7 cellular contexts compared by ENCODE assay signal in the genomic region with DNA sequence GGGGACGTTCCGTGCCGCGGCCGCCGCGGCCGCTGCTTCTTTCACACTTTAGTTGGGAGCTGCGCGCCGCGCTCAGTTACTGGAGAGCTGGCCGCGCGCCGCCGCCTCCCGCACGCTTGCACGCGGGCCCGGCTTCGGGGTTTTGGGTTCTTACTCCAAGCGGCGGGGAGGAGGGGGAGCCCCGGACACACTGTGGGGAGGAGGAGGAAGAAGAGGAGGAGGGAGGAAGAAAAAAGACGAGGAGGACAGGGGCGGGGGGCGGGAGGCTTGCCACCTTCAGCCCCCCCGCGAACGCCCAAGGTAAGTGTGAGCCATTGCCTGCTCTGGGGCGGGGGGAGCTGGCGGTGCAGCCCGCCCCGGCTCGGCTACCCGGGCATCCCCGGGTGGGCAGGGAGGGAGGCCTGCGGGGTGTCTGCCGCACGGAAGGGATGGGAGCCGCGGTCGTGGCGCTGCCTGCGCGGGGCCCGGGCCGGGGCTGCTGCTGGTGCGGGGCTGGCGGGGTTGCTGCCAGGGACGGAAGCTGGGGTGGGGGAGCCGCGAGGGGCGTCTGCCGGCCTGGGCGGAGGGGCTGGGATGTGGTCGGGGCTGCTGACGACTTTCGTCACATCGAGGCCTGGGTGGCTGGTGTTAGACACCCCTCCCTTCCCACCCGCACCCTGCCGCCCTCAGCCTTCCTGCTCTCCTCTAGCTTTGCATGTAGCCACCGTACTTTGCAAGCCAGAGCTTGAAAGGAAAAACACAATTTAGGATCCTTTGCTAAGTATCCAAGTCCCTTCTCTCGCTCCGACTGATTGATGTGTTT. TPM values are rescaled to one million over a fixed set of nuclear protein-coding genes. Genes with fewer than 3 reads are reported as not detected.
DNase-seq lines count a peak whose midpoint lies in the region; ATAC-seq, FAIRE-seq and TF ChIP-seq lines count a peak whose summit lies in the region.

No MANE protein-coding gene starts in this region.

- H3K4me2 ChIP-seq in HepG2 (ENCODE audit: low read depth, low read length), result peak overlapping the region; percentile 67

- no peak for TF ChIP-seq EP300 in HepG2 (IDR thresholded peaks at IDR 0.05; ENCODE audit: low read depth in 2 of 2, low read length in 2 of 2)
- TF ChIP-seq EP300 in HepG2 (CRISPR knock-in tag; IDR thresholded peaks at IDR 0.05; ENCODE audit: borderline replicate concordance), result no peak

- no peak overlapping the region for H3K9ac ChIP-seq in HepG2 (ENCODE audit: insufficient read depth, low read depth, low read length)

- peak; percentile 24 for ATAC-seq in HG03103 (IDR thresholded peaks at IDR 0.05; ENCODE audit: low read depth, unreplicated experiment)
- ATAC-seq in HepG2, result peak; percentile 57

- TF ChIP-seq RAD21 in HepG2 (CRISPR knock-in tag; IDR thresholded peaks at IDR 0.05), result no peak

- peaks cover 17% of the 10 kb centered on the region for H3K4me1 ChIP-seq in HepG2 (ENCODE audit: insufficient read depth, low read length)

- peaks cover 2% of the 10 kb centered on the region for H3K36me3 Mint-ChIP-seq in T-helper 2 cell treated with Interferon-gamma antibody and Interleukin-4, amounts not matched to agents 5 μg/mL and 100 μg/mL, for 36 hours (ENCODE audit: low read depth)
- no peaks in the 10 kb centered on the region for H3K36me3 Mint-ChIP-seq in chondrocyte (ENCODE audit: low read depth)

- no TSS peak for BruUV-seq in HepG2 (replicated peaks; lab: Mats Ljungman, UMichigan)

- FAIRE-seq in GM12892 (lab: Jason Lieb, UNC) (no peak), HepG2 (lab: Jason Lieb, UNC) (no peak)

- no peaks in the 10 kb centered on the region for H3K36me3 ChIP-seq in HepG2 (replicated peaks in 1 of 2; ENCODE audit: control insufficient read depth in 1 of 2, insufficient read depth in 2 of 2, low read length in 2 of 2)

- H3K4me1 Mint-ChIP-seq in T-helper 2 cell treated with Interferon-gamma antibody and Interleukin-4, amounts not matched to agents 5 μg/mL and 100 μg/mL, for 36 hours (ENCODE audit: low read depth), result peaks cover 14% of the 10 kb centered on the region
- peaks cover 27% of the 10 kb centered on the region for H3K4me1 Mint-ChIP-seq in chondrocyte (ENCODE audit: low read depth)

- no peak for TF ChIP-seq POLR2A in GM12892 (IDR thresholded peaks at IDR 0.05; ENCODE audit: low read depth, low read length)
- no peak for TF ChIP-seq POLR2A in HepG2 (IDR thresholded peaks at IDR 0.05; ENCODE audit: insufficient read depth in 1 of 2, low read depth in 2 of 2, low read length in 2 of 2)

- H3K27ac Mint-ChIP-seq in T-helper 2 cell treated with Interferon-gamma antibody and Interleukin-4, amounts not matched to agents 5 μg/mL and 100 μg/mL, for 36 hours, result peak overlapping the region; percentile 61
- H3K27ac Mint-ChIP-seq in chondrocyte (ENCODE audit: unreplicated experiment), result peak overlapping the region; percentile 89

- peaks cover 5 to 53% of the 10 kb centered on the region in 2 experiments for H3K27me3 ChIP-seq in HepG2 (ENCODE audit: control insufficient read depth in 1 of 2, insufficient read depth in 2 of 2, low read length in 2 of 2)

- CTCF ChIA-PET in HepG2 (lab: Yijun Ruan, JAX; ENCODE audit: low intra/inter-chr PET ratio, low total read pairs), result no interaction called here

- peak overlapping the region; percentile 58 to 73 (median 65); a peak in 5 of 6 replicates for H3K4me3 ChIP-seq in HepG2 (replicated peaks in 1 of 3; ENCODE audit: insufficient read depth in 1 of 3, low read depth in 2 of 3, low read length in 3 of 3)

- no peak overlapping the region for H3K27ac ChIP-seq in HepG2 (ENCODE audit: extremely low read length, insufficient read depth, low read length)

- H3K79me2 ChIP-seq in HepG2 (ENCODE audit: insufficient read depth, low read length), result no peaks in the 10 kb centered on the region

- H3K27me3 Mint-ChIP-seq in T-helper 2 cell treated with Interferon-gamma antibody and Interleukin-4, amounts not matched to agents 5 μg/mL and 100 μg/mL, for 36 hours (ENCODE audit: low read depth), result peaks cover 79% of the 10 kb centered on the region
- no peaks in the 10 kb centered on the region for H3K27me3 Mint-ChIP-seq in chondrocyte (ENCODE audit: low read depth)

- H3K4me3 Mint-ChIP-seq in T-helper 2 cell treated with Interferon-gamma antibody and Interleukin-4, amounts not matched to agents 5 μg/mL and 100 μg/mL, for 36 hours, result peak overlapping the region; percentile 87
- peak overlapping the region; percentile 89 for H3K4me3 Mint-ChIP-seq in chondrocyte (ENCODE audit: unreplicated experiment)

- 2% methylated on average over 25 of the region's 67 CpGs for WGBS in HepG2 (ENCODE audit: low lambda C conversion rate)

- H3K9me3 ChIP-seq in HepG2 (ENCODE audit: low read length), result no peaks in the 10 kb centered on the region

- TF ChIP-seq CTCF in chondrocyte (IDR thresholded peaks at IDR 0.05) (no peak), HepG2 (CRISPR knock-in tag; IDR thresholded peaks at IDR 0.05) (no peak)

- DNase-seq in GM12892 (ENCODE audit: insufficient read length) (peak; percentile 13), chondrocyte (ENCODE audit: low spot score) (no peak), HepG2 (ENCODE audit: low spot score) (no peak), SW 1271 (lab: John Stamatoyannopoulos, UW) (no peak)
- peak; percentile 7 for DNase-seq in T-helper 2 cell treated with Interferon-gamma antibody and Interleukin-4, amounts not matched to agents 5 μg/mL and 100 μg/mL, for 36 hours (ENCODE audit: low spot score)
- DNase-seq in stimulated activated CD8-positive, alpha-beta memory T cell treated with anti-CD3 and anti-CD28 coated beads, Interleukin-2, amount 100 ng/mL, for 1 hour (ENCODE audit: low read depth in 2 of 2), result peak; percentile 33 to 48

- no peaks in the 10 kb centered on the region for H4K20me1 ChIP-seq in HepG2 (ENCODE audit: insufficient read depth, low read length)

- POLR2A ChIA-PET in HepG2 (lab: Yijun Ruan, JAX), result interaction anchor here (0.6 kb wide), 1 partner anchor 322 kb away, joined by 3 read pairs; no protein-coding TSS in a partner anchor

- H2AFZ ChIP-seq in HepG2 (ENCODE audit: low read length), result no peak overlapping the region

- in situ Hi-C loops in HepG2 (cut with HindIII; ENCODE audit: extremely low pct_ligation_motif_present, low pct_unique_long_range_greater_than_20kb), result no loop called here

- no peaks in the 10 kb centered on the region for H3K9me3 Mint-ChIP-seq in T-helper 2 cell treated with Interferon-gamma antibody and Interleukin-4, amounts not matched to agents 5 μg/mL and 100 μg/mL, for 36 hours
- no peaks in the 10 kb centered on the region for H3K9me3 Mint-ChIP-seq in chondrocyte (ENCODE audit: low read depth)

- intact Hi-C loops in HepG2 (cut with micrococcal nuclease; ENCODE audit: unreplicated experiment), result no loop called here

TF ChIP-seq in HepG2, 621 proteins besides CTCF, POLR2A, EP300 and RAD21 (continues in another document):
- TF ChIP-seq ZNF263 (CRISPR knock-in tag; IDR thresholded peaks at IDR 0.05) (0 out of 2 replicates have a peak, but pooled peaks have one; percentile 27), PHF20 (CRISPR knock-in tag; IDR thresholded peaks at IDR 0.05) (no peak), DNMT1 (CRISPR knock-in tag; IDR thresholded peaks at IDR 0.05) (no peak), HNRNPLL (IDR thresholded peaks at IDR 0.05; ENCODE audit: low read depth, low read length, poor library complexity, severe bottlenecking) (peak; percentile 6)

RNA-seq across cellular contexts. Expression of a gene that starts 0.4 kb away (rescaled TPM):
- 2.7 TPM for polyA plus RNA-seq in GM12892 (2012; ENCODE audit: missing spikeins)
- 5.7 to 15.6 TPM (median 15.5 TPM) in 3 replicates for total RNA-seq in chondrocyte
- total RNA-seq in HepG2 (2016; rRNA removed; fragmentation: Illumina TruSeq; extraction: Trizol), result not detected in 2 replicates
- not detected in 2 replicates for total RNA-seq in HepG2 (2016; cell fraction: cytosol; rRNA removed; fragmentation: Illumina TruSeq; extraction: Trizol; ENCODE audit: low read depth)
- not detected in 2 replicates for total RNA-seq in HepG2 (2016; cell fraction: insoluble cytoplasmic fraction; rRNA removed; fragmentation: Illumina TruSeq; extraction: Trizol)
- not detected in 2 replicates for total RNA-seq in HepG2 (2016; cell fraction: membrane; rRNA removed; fragmentation: Illumina TruSeq; extraction: Trizol)
- not detected in 2 replicates for total RNA-seq in HepG2 (2016; cell fraction: nucleus; rRNA removed; fragmentation: Illumina TruSeq; extraction: Trizol)
- polyA plus RNA-seq in HepG2 (2011; rRNA removed), result not detected in 2 replicates
- polyA plus RNA-seq in HepG2 (2011; cell fraction: cytosol; rRNA removed), result not detected in 2 replicates
- not detected in 2 replicates for polyA plus RNA-seq in HepG2 (2011; cell fraction: nucleus; rRNA removed)
- not detected in 2 replicates for polyA plus RNA-seq in HepG2 (2012)
- not detected in 2 replicates for polyA plus RNA-seq in HepG2 (2016; cell fraction: cytosol; fragmentation: Illumina TruSeq; extraction: Trizol; ENCODE audit: low read depth)
- not detected in 2 replicates for polyA plus RNA-seq in HepG2 (2016; cell fraction: insoluble cytoplasmic fraction; fragmentation: Illumina TruSeq; extraction: Trizol; ENCODE audit: low read depth)
- polyA plus RNA-seq in HepG2 (2016; cell fraction: membrane; fragmentation: Illumina TruSeq; extraction: Trizol; ENCODE audit: low read depth), result not detected in 2 replicates
- polyA plus RNA-seq in HepG2 (2016; cell fraction: nucleus; fragmentation: Illumina TruSeq; extraction: Trizol; ENCODE audit: insufficient read depth, low read depth), result not detected in 2 replicates
- not detected in 2 replicates for polyA minus RNA-seq in HepG2 (2011; rRNA and poly(A)+ RNA removed; ENCODE audit: low replicate concordance)
- not detected in 2 replicates for polyA minus RNA-seq in HepG2 (2011; cell fraction: cytosol; rRNA and poly(A)+ RNA removed)
- not detected in 2 replicates for polyA minus RNA-seq in HepG2 (2011; cell fraction: nucleus; rRNA and poly(A)+ RNA removed)

Comparison
In these comparisons a context has a peak if more than half of its experiments do, and no peak if none do; other contexts are left out.
1. DNase-seq: peak in GM12892 (single experiment), T-helper 2 cell treated with Interferon-gamma antibody and Interleukin-4, amounts not matched to agents 5 μg/mL and 100 μg/mL, for 36 hours (single experiment) and stimulated activated CD8-positive, alpha-beta memory T cell treated with anti-CD3 and anti-CD28 coated beads, Interleukin-2, amount 100 ng/mL, for 1 hour (2 of 2); none in chondrocyte (single experiment), HepG2 (single experiment) and SW 1271 (0 of 2).